ENCODE assay signal across 9 cellular contexts in genomic region chr16:2842340-2843000, GRCh38. TPM values are rescaled to one million over a fixed set of nuclear protein-coding genes. Genes with fewer than 3 reads are reported as not detected.
DNase-seq lines count a peak whose midpoint lies in the region; ATAC-seq and TF ChIP-seq lines count a peak whose summit lies in the region.
"Had no signal": no experiment of that assay in that cellular context is flagged by ENCODE, and none has a peak within 500 bp of the region (broad histone marks: within the 10 kb centered on the region; RNA-seq: fewer than 3 reads in every experiment).

No MANE protein-coding gene starts in this region.

- peak; percentile 63 for TF ChIP-seq CTCF in GM12874 (IDR thresholded peaks at IDR 0.05; ENCODE audit: insufficient read depth, low read depth, low read length)
- TF ChIP-seq CTCF in hepatocyte (IDR thresholded peaks at IDR 0.05; ENCODE audit: poor library complexity) = peak; percentile 31

- peaks cover 2% of the 10 kb centered on the region for H3K27me3 Mint-ChIP-seq in T-helper 17 cell

- H4K20me1 ChIP-seq in hepatocyte (ENCODE audit: insufficient read depth, poor library complexity, severe bottlenecking) = no peaks in the 10 kb centered on the region

- no peak overlapping the region for H2AFZ ChIP-seq in hepatocyte

- H3K27me3 ChIP-seq in hepatocyte = no peaks in the 10 kb centered on the region

- peak; percentile 36 to 55 (median 37) for DNase-seq in T-helper 17 cell
- DNase-seq in activated naive CD8-positive, alpha-beta T cell treated with anti-CD3 and anti-CD28 coated beads, Interleukin-2, amount 50 U/mL, for 16 hours (ENCODE audit: low read depth, low spot score) = peak; percentile 62
- DNase-seq in hepatocyte (ENCODE audit: low spot score) = no peak
- peak; percentile 86 to 91 for DNase-seq in stimulated activated CD4-positive, alpha-beta T cell treated with anti-CD3 and anti-CD28 coated beads, Interleukin-2, amount 100 ng/mL, for 24 hours
- no peak for DNase-seq in T1000 (lab: John Stamatoyannopoulos, UW)
- no peak for DNase-seq in cerebellar nuclear complex (lab: John Stamatoyannopoulos, UW)

- H3K36me3 Mint-ChIP-seq in T-helper 17 cell (ENCODE audit: low read depth) = peaks cover 1% of the 10 kb centered on the region

- H3K27ac Mint-ChIP-seq in T-helper 17 cell = peak overlapping the region; percentile 73

- no peaks in the 10 kb centered on the region for H3K36me3 ChIP-seq in hepatocyte (replicated peaks; ENCODE audit: insufficient read depth, low read depth)

- no peak overlapping the region for H3K27ac ChIP-seq in hepatocyte
- H3K27ac ChIP-seq: SK-N-MC had no signal

- no peaks in the 10 kb centered on the region for H3K79me2 ChIP-seq in hepatocyte

- no peaks in the 10 kb centered on the region for H3K9me2 ChIP-seq in hepatocyte (replicated peaks; ENCODE audit: insufficient read depth)

- H3K4me2 ChIP-seq in hepatocyte = no peak overlapping the region

- peak overlapping the region; percentile 66 for H3K4me3 Mint-ChIP-seq in T-helper 17 cell

- H3K4me1 ChIP-seq in hepatocyte (ENCODE audit: insufficient read depth) = peaks cover 4% of the 10 kb centered on the region

- H3K9me3 ChIP-seq in T-helper 17 cell (ENCODE audit: control insufficient read depth, low read length, poor library complexity, severe bottlenecking) (no peaks in the 10 kb centered on the region), hepatocyte (ENCODE audit: low read depth) (no peaks in the 10 kb centered on the region)

- ATAC-seq in T-helper 17 cell (peak; percentile 57), HG03045 (IDR thresholded peaks at IDR 0.05; ENCODE audit: unreplicated experiment) (no peak)

- H3K4me3 ChIP-seq in hepatocyte = no peak overlapping the region
- H3K4me3 ChIP-seq: SK-N-MC had no signal

- H3K4me1 Mint-ChIP-seq in T-helper 17 cell = peaks cover 20% of the 10 kb centered on the region

- WGBS in hepatocyte (ENCODE audit: low lambda C conversion rate, missing lambda C conversion rate) = 72% methylated on average over 40 of the region's 40 CpGs

RNA-seq across cellular contexts. Expression of gene ZG16B, which starts 12.4 kb away (rescaled TPM):
- total RNA-seq in T-helper 17 cell (not detected), hepatocyte (4.3 and 5.4 TPM in 2 replicates)
- polyA plus RNA-seq in hepatocyte = 4.9 and 7.9 TPM in 2 replicates

RNA-seq across cellular contexts. Expression of gene PRSS22, which starts 15.5 kb away (rescaled TPM):
- total RNA-seq in T-helper 17 cell = under 1 TPM; 0.37 to 0.92 TPM
- total RNA-seq in hepatocyte = 50.0 and 60.2 TPM in 2 replicates
- polyA plus RNA-seq in hepatocyte = 66.3 and 100 TPM in 2 replicates

RNA-seq across cellular contexts. Expression of gene PRSS21, which starts 25.4 kb away (rescaled TPM):
- total RNA-seq in T-helper 17 cell (1 to 10 TPM in 1 of 2 donors, not detected in 1; 1.6 TPM), hepatocyte (not detected in 2 replicates)
- not detected in 2 replicates for polyA plus RNA-seq in hepatocyte

RNA-seq across cellular contexts. Expression of gene FLYWCH2, which starts 40.5 kb away (rescaled TPM):
- 10 to 100 TPM; 11.6 to 15.1 TPM for total RNA-seq in T-helper 17 cell
- total RNA-seq in hepatocyte = 31.6 and 45.1 TPM in 2 replicates
- 33.1 and 40.0 TPM in 2 replicates for polyA plus RNA-seq in hepatocyte

RNA-seq across cellular contexts. Expression of gene PRSS41, which starts 44.2 kb away (rescaled TPM):
- total RNA-seq in T-helper 17 cell = not detected
- not detected in 2 replicates for total RNA-seq in hepatocyte
- not detected in 2 replicates for polyA plus RNA-seq in hepatocyte

Comparison
In these comparisons a context has a peak if more than half of its experiments do, and no peak if none do; other contexts are left out.
1. DNase-seq: peak in T-helper 17 cell (3 of 3), activated naive CD8-positive, alpha-beta T cell treated with anti-CD3 and anti-CD28 coated beads, Interleukin-2, amount 50 U/mL, for 16 hours (single experiment) and stimulated activated CD4-positive, alpha-beta T cell treated with anti-CD3 and anti-CD28 coated beads, Interleukin-2, amount 100 ng/mL, for 24 hours (2 of 2); none in hepatocyte (single experiment), T1000 (single experiment) and cerebellar nuclear complex (0 of 2).
2. RNA of gene PRSS22, which starts 15.5 kb away (total RNA-seq): 50.0 to 60.2 TPM in hepatocyte; 0.37 to 0.92 TPM in T-helper 17 cell; every median in the first group is over 10 times any median in the second.